ENCODE assay signal across 8 cellular contexts in genomic region chrX:129984196-129984962, GRCh38. TPM values are rescaled to one million over a fixed set of nuclear protein-coding genes. Genes with fewer than 3 reads are reported as not detected.
A peak's percentile ranks its signal among the peaks of the same experiment; 100 is the strongest.
DNase-seq lines count a peak whose midpoint lies in the region; ATAC-seq and TF ChIP-seq lines count a peak whose summit lies in the region.

No MANE protein-coding gene starts in this region.

- H3K4me3 Mint-ChIP-seq in stimulated activated naive CD8-positive, alpha-beta T cell treated with anti-CD3 and anti-CD28 coated beads, Interleukin-15, amount 100 ng/mL, for 72 hours, result peak overlapping the region; percentile 85 to 88

- peak overlapping the region in 2 of 4 donors; percentile 30 to 57 for H3K27ac ChIP-seq in Peyer's patch

- ATAC-seq in stimulated activated naive CD8-positive, alpha-beta T cell treated with anti-CD3 and anti-CD28 coated beads, Interleukin-15, amount 100 ng/mL, for 72 hours, result peak; percentile 2

- no peaks in the 10 kb centered on the region for H3K4me1 ChIP-seq in Peyer's patch

- no peak for TF ChIP-seq POLR2A in Peyer's patch (IDR thresholded peaks at IDR 0.05)

- H3K27me3 ChIP-seq in Peyer's patch, result no peaks in the 10 kb centered on the region

- no peaks in the 10 kb centered on the region for H3K9me3 ChIP-seq in Peyer's patch

- no peak overlapping the region for H3K4me3 ChIP-seq in Peyer's patch
- peak overlapping the region; percentile 56 for H3K4me3 ChIP-seq in astrocyte of the spinal cord (ENCODE audit: low read depth, low read length)

- in situ Hi-C loops in GM13977 (cut with MboI; ENCODE audit: low pct_unique_long_range_greater_than_20kb, low sequenced_read_pairs, unreplicated experiment) (no loop called here), astrocyte of the spinal cord (cut with HindIII; ENCODE audit: low sequenced_read_pairs) (no loop called here)

- H3K27me3 Mint-ChIP-seq in stimulated activated naive CD8-positive, alpha-beta T cell treated with anti-CD3 and anti-CD28 coated beads, Interleukin-15, amount 100 ng/mL, for 72 hours, result no peaks in the 10 kb centered on the region

- peak overlapping the region in 1 of 2 donors; percentile 78 for H3K27ac Mint-ChIP-seq in stimulated activated naive CD8-positive, alpha-beta T cell treated with anti-CD3 and anti-CD28 coated beads, Interleukin-15, amount 100 ng/mL, for 72 hours

- DNase-seq in GM13977 (ENCODE audit: low spot score) (peak; percentile 69), Peyer's patch (peak; percentile 30 to 59 (median 58)), astrocyte of the spinal cord (ENCODE audit: low read depth, low spot score) (no peak), left kidney (ENCODE audit: low read depth, low spot score) (peak; percentile 58), AG08395 (ENCODE audit: low spot score) (no peak), NCI-H1436 treated with DMSO at 0.1 percent for 48 hours (lab: John Stamatoyannopoulos, UW) (no peak), dedifferentiated amniotic fluid mesenchymal stem cell (ENCODE audit: extremely low spot score) (no peak)
- DNase-seq in stimulated activated naive CD8-positive, alpha-beta T cell treated with anti-CD3 and anti-CD28 coated beads, Interleukin-15, amount 100 ng/mL, for 72 hours, result peak; percentile 23

- peaks cover 22% of the 10 kb centered on the region for H3K4me1 Mint-ChIP-seq in stimulated activated naive CD8-positive, alpha-beta T cell treated with anti-CD3 and anti-CD28 coated beads, Interleukin-15, amount 100 ng/mL, for 72 hours

- H3K9me3 Mint-ChIP-seq in stimulated activated naive CD8-positive, alpha-beta T cell treated with anti-CD3 and anti-CD28 coated beads, Interleukin-15, amount 100 ng/mL, for 72 hours, result no peaks in the 10 kb centered on the region

- no peak for TF ChIP-seq CTCF in GM13977 (IDR thresholded peaks at IDR 0.05; ENCODE audit: extremely low read depth, insufficient read depth, missing control alignments)
- no peak for TF ChIP-seq CTCF in Peyer's patch (IDR thresholded peaks at IDR 0.05)
- TF ChIP-seq CTCF in astrocyte of the spinal cord (IDR thresholded peaks at IDR 0.05; ENCODE audit: low read depth, low read length), result no peak

- H3K36me3 ChIP-seq in Peyer's patch, result no peaks in the 10 kb centered on the region

RNA-seq across cellular contexts. Expression of gene BCORL1, which starts 1.9 kb away (rescaled TPM):
- total RNA-seq in Peyer's patch, result 10 to 100 TPM in 3 of 4 donors, 1 to 10 TPM in 1; 7.4 to 16.5 (median 11.5) TPM

Comparison
In these comparisons a context has a peak if more than half of its experiments do, and no peak if none do; other contexts are left out.
1. DNase-seq: peak in GM13977 (single experiment), Peyer's patch (3 of 3), left kidney (single experiment) and stimulated activated naive CD8-positive, alpha-beta T cell treated with anti-CD3 and anti-CD28 coated beads, Interleukin-15, amount 100 ng/mL, for 72 hours (2 of 2); none in astrocyte of the spinal cord (single experiment), AG08395 (single experiment), NCI-H1436 treated with DMSO at 0.1 percent for 48 hours (single experiment) and dedifferentiated amniotic fluid mesenchymal stem cell (single experiment).